In the genomic region with DNA sequence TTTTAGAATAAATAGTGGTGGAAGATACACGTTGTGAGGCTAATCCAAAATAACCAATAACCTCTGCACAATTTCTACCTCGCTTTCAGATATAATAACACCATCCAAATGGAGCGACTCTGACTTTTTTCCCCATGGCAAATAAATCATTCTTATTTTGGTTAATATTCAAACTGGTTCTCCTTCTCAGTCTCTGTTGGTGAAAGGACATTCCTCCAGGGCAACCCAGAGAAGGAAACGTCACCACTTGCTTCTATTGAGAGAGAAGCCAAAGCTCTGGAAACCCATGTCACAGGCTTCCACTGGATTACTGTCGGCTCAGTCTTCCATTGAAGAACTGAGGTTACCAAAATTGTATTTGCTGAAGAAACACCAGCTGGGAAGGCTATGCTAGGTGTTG, we compare ENCODE assay signal across 19 cellular contexts. TPM values are rescaled to one million over a fixed set of nuclear protein-coding genes. Genes with fewer than 3 reads are reported as not detected.
DNase-seq lines count a peak whose midpoint lies in the region; ATAC-seq, FAIRE-seq and TF ChIP-seq lines count a peak whose summit lies in the region.
"Had no signal": no experiment of that assay in that cellular context is flagged by ENCODE, and none has a peak within 500 bp of the region (broad histone marks: within the 10 kb centered on the region; RNA-seq: fewer than 3 reads in every experiment).

No MANE protein-coding gene starts in this region.

- no peaks in the 10 kb centered on the region for H3K36me3 Mint-ChIP-seq in type B pancreatic cell
- no peaks in the 10 kb centered on the region for H3K36me3 Mint-ChIP-seq in endothelial cell (ENCODE audit: low read depth, unreplicated experiment)
- H3K36me3 Mint-ChIP-seq: CD14-positive monocyte, IgD-negative memory B cell had no signal

- H3K27ac Mint-ChIP-seq in type B pancreatic cell: no peak overlapping the region
- no peak overlapping the region for H3K27ac Mint-ChIP-seq in endothelial cell (ENCODE audit: unreplicated experiment)
- H3K27ac Mint-ChIP-seq: CD14-positive monocyte had no signal

- H3K9me3 Mint-ChIP-seq in type B pancreatic cell (no peaks in the 10 kb centered on the region), endothelial cell (ENCODE audit: unreplicated experiment) (no peaks in the 10 kb centered on the region)
- H3K9me3 Mint-ChIP-seq: IgD-negative memory B cell had no signal

- intact Hi-C loops in kidney (cut with DNase I) (no loop called here), mucosa of descending colon (cut with DNase I, micrococcal nuclease) (no loop called here)

- FAIRE-seq in kidney (lab: Jason Lieb, UNC): peak; percentile 50
- FAIRE-seq: G401.6 had no signal

- peaks cover 11% of the 10 kb centered on the region for H3K4me1 Mint-ChIP-seq in type B pancreatic cell (ENCODE audit: unreplicated experiment)
- no peaks in the 10 kb centered on the region for H3K4me1 Mint-ChIP-seq in endothelial cell (ENCODE audit: unreplicated experiment)
- H3K4me1 Mint-ChIP-seq: IgD-negative memory B cell had no signal

- ATAC-seq in mucosa of descending colon: peak; percentile 46
- ATAC-seq: PC-3 had no signal

- H3K4me1 ChIP-seq in kidney (ENCODE audit: control insufficient read depth in 1 of 2, insufficient read depth in 1 of 2, low read depth in 1 of 2, low read length in 2 of 2) (peaks cover 7 to 17% of the 10 kb centered on the region in 2 donors), mucosa of descending colon (ENCODE audit: low read depth) (peaks cover 11% of the 10 kb centered on the region)

- H3K27me3 Mint-ChIP-seq in type B pancreatic cell (no peaks in the 10 kb centered on the region), endothelial cell (ENCODE audit: unreplicated experiment) (no peaks in the 10 kb centered on the region)

- H3K4me3 ChIP-seq in kidney (ENCODE audit: low read length in 2 of 2): peak overlapping the region; percentile 21 to 29
- H3K4me3 ChIP-seq in mucosa of descending colon: no peak overlapping the region
- H3K4me3 ChIP-seq: MG63 had no signal

- no peak for TF ChIP-seq CTCF in kidney (IDR thresholded peaks at IDR 0.05; ENCODE audit: borderline replicate concordance, extremely low read depth, insufficient read depth)
- no peak for TF ChIP-seq CTCF in mucosa of descending colon (IDR thresholded peaks at IDR 0.05)
- no peak for TF ChIP-seq CTCF in type B pancreatic cell (conservative IDR thresholded peaks at IDR 0.05)
- no peak for TF ChIP-seq CTCF in endothelial cell (IDR thresholded peaks at IDR 0.05; ENCODE audit: unreplicated experiment)

- no peaks in the 10 kb centered on the region for H3K9me3 ChIP-seq in kidney (ENCODE audit: control insufficient read depth in 1 of 2, low read length in 2 of 2)
- no peaks in the 10 kb centered on the region for H3K9me3 ChIP-seq in mucosa of descending colon
- H3K9me3 ChIP-seq: MG63 had no signal

- DNase-seq in HT-29 (ENCODE audit: low spot score) (peak; percentile 33), kidney (no peak), mucosa of descending colon (no peak), type B pancreatic cell (ENCODE audit: extremely low spot score, unreplicated experiment) (no peak), endothelial cell (ENCODE audit: low spot score) (no peak), middle frontal gyrus (ENCODE audit: extremely low spot score, low spot score) (no peak)
- no peak for DNase-seq in activated CD4-positive, alpha-beta T cell treated with anti-CD3 and anti-CD28 coated beads for 1 hour
- DNase-seq: H7, Kasumi-1, MG63, NCI-H1092, NCI-H1436 treated with DMSO at 0.1 percent for 48 hours, NCI-H2029, NCI-H2171, NCI-H526, PC-3 had no signal

- H3K9ac ChIP-seq in kidney (ENCODE audit: low read length in 2 of 2): peak overlapping the region in 1 of 2 donors; percentile 43

- H3K36me3 ChIP-seq in kidney (ENCODE audit: control insufficient read depth in 1 of 2, insufficient read depth in 2 of 2, low read length in 2 of 2) (no peaks in the 10 kb centered on the region), mucosa of descending colon (ENCODE audit: low read depth) (no peaks in the 10 kb centered on the region)
- H3K36me3 ChIP-seq: MG63 had no signal

- peak overlapping the region; percentile 2 for H3K4me3 Mint-ChIP-seq in type B pancreatic cell
- H3K4me3 Mint-ChIP-seq in endothelial cell (ENCODE audit: unreplicated experiment): no peak overlapping the region
- H3K4me3 Mint-ChIP-seq: CD14-positive monocyte, IgD-negative memory B cell had no signal

- peak overlapping the region; percentile 85 to 86 for H3K27ac ChIP-seq in kidney (ENCODE audit: low read depth in 2 of 2, low read length in 2 of 2)

RNA-seq across cellular contexts. Expression of gene DAB2, which starts 8.3 kb away (rescaled TPM):
- 2.3 and 3.4 TPM in 2 replicates for total RNA-seq in HT-29 (2014; rRNA removed; shearing (Covaris generic))
- 199 TPM for total RNA-seq in kidney
- 138 TPM for polyA plus RNA-seq in kidney (ENCODE audit: insufficient read depth, low read depth, low replicate concordance)
- total RNA-seq in mucosa of descending colon: 10 to 100 TPM; 55.7 to 75.1 (median 65.8) TPM
- 24.2 and 91.6 TPM in 2 replicates for total RNA-seq in type B pancreatic cell (ENCODE audit: low replicate concordance)
- total RNA-seq in endothelial cell (ENCODE audit: unreplicated experiment): 70.7 TPM
